In the genomic region with DNA sequence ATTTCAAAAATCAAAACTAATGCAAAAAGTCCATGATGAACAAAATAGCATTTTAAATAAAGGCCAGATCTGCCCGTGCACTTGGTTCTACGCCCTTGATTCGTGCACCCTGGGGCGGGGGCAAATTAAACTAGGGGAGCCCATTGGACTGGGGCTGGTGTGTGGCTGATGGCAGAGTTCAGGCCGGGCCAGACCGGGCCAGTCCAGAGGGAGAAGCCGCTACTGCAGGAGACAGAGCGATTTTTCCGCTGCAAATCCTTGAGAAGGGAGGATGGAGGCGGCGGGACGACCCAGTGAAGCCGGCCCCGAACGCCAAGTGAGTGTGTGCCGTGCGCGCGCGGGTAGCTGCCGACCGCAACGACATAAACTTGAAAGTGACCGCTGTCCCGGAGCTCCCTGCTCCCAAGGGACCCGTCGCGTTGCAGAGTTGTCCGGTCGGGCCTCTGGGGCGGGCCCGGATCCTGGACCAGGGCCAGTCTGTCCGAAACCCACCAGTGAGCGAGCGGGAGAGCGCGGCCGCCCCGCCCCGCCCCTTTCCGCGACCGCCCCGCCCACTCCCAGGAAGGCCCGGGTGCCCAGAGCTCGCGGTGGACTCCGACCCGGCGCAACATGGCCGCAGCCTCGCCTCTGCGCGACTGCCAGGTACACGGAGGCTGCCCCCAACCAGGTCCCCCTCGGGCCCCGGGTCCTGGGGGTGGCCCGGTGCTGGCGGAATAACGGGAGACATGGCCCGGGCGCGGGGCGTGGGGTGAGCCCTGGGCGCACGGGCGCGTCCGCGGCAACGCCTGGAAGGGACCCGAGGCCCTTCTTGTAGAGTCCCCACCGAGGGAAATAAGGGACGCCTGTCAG, we compare ENCODE assay signal across 8 cellular contexts. TPM values are rescaled to one million over a fixed set of nuclear protein-coding genes. Genes with fewer than 3 reads are reported as not detected.
DNase-seq lines count a peak whose midpoint lies in the region; ATAC-seq and TF ChIP-seq lines count a peak whose summit lies in the region.

Gene TTC38 (plus strand): TSS at position 578 of the 849 bp plus-strand sequence. CDS start 32 bp downstream, at position 610.

- no peak for TF ChIP-seq CTCF in SU-DHL-6 (IDR thresholded peaks at IDR 0.05; ENCODE audit: insufficient read depth, low read length, poor library complexity, severe bottlenecking)
- no peak for TF ChIP-seq CTCF in osteoblast (IDR thresholded peaks at IDR 0.05; ENCODE audit: extremely low read depth, low read depth, low read length)

- H3K27ac Mint-ChIP-seq in CD4-positive, CD25-positive, alpha-beta regulatory T cell, result peak within 1 kb of the TSS; percentile 71 to 79 (median 74)

- H3F3A ChIP-seq in SU-DHL-6 (ENCODE audit: insufficient read depth), result no peaks in the 10 kb centered on the region

- no peaks in the 10 kb centered on the region for H3K9me2 ChIP-seq in SU-DHL-6 (replicated peaks; ENCODE audit: insufficient read depth, low read length)

- peak within 1 kb of the TSS; percentile 57 for H3K4me3 ChIP-seq in CD4-positive, CD25-positive, alpha-beta regulatory T cell (ENCODE audit: low read depth, low read length)
- H3K4me3 ChIP-seq in SU-DHL-6 (ENCODE audit: insufficient read depth, low read length, poor library complexity, severe bottlenecking) (peak within 1 kb of the TSS; percentile 47), osteoblast (ENCODE audit: insufficient read depth, low read length) (peak within 1 kb of the TSS; percentile 78)

- peak; percentile 70 to 77 for ATAC-seq in CD4-positive, CD25-positive, alpha-beta regulatory T cell (ENCODE audit: low read depth in 2 of 2)
- peak; percentile 83 for ATAC-seq in GM19372 (IDR thresholded peaks at IDR 0.05; ENCODE audit: low read depth, unreplicated experiment)
- peak; percentile 98 for ATAC-seq in Right ventricle myocardium superior (ENCODE audit: poor library complexity)
- no peak for ATAC-seq in HG02884 (IDR thresholded peaks at IDR 0.05; ENCODE audit: unreplicated experiment)

- H3K4me3 Mint-ChIP-seq in CD4-positive, CD25-positive, alpha-beta regulatory T cell, result peak within 1 kb of the TSS; percentile 86 to 97 (median 92)

- H4K20me1 ChIP-seq in SU-DHL-6 (ENCODE audit: low read depth, low read length), result no peaks in the 10 kb centered on the region
- no peaks in the 10 kb centered on the region for H4K20me1 ChIP-seq in osteoblast (ENCODE audit: insufficient read depth, low read length)

- no peak within 1 kb of the TSS for H3K27ac ChIP-seq in CD4-positive, CD25-positive, alpha-beta regulatory T cell (ENCODE audit: insufficient read depth, low read length, poor library complexity, severe bottlenecking)
- H3K27ac ChIP-seq in SU-DHL-6 (ENCODE audit: low read depth, low read length) (no peak within 1 kb of the TSS), osteoblast (ENCODE audit: low read depth, low read length) (peak within 1 kb of the TSS; percentile 49)

- H3K4me1 Mint-ChIP-seq in CD4-positive, CD25-positive, alpha-beta regulatory T cell, result peaks cover 0 to 28% (median 18%) of the 10 kb centered on the region in 4 donors

- peak; percentile 32 to 57 (median 46) for DNase-seq in CD4-positive, CD25-positive, alpha-beta regulatory T cell
- peak; percentile 98 for DNase-seq in HuH-7 (ENCODE audit: low spot score)
- DNase-seq in amniotic epithelial cell (ENCODE audit: low read depth), result peak; percentile 57
- DNase-seq in Right ventricle myocardium superior, result peak; percentile 97
- DNase-seq in osteoblast (ENCODE audit: insufficient read length, low spot score, missing footprints), result peak; percentile 100

- H3K9ac ChIP-seq in SU-DHL-6 (ENCODE audit: low read length), result peak within 1 kb of the TSS; percentile 18; the same call in 1 of the 2 replicates

- H3K36me3 ChIP-seq in CD4-positive, CD25-positive, alpha-beta regulatory T cell (ENCODE audit: control insufficient read depth, insufficient read depth, low read length), result no peaks in the 10 kb centered on the region
- H3K36me3 ChIP-seq in SU-DHL-6 (ENCODE audit: low read length) (no peaks in the 10 kb centered on the region), osteoblast (ENCODE audit: insufficient read depth, low read length) (peaks cover 10% of the 10 kb centered on the region)

- H3K4me2 ChIP-seq in SU-DHL-6 (ENCODE audit: low read depth, low read length, poor library complexity, severe bottlenecking), result peak within 1 kb of the TSS; percentile 43
- H3K4me2 ChIP-seq in osteoblast (ENCODE audit: insufficient read depth, low read length), result peak within 1 kb of the TSS; percentile 81

- H3K9me3 ChIP-seq in CD4-positive, CD25-positive, alpha-beta regulatory T cell (ENCODE audit: control insufficient read depth in 2 of 2, low read length in 2 of 2), result no peaks in the 10 kb centered on the region
- 0 out of 2 replicates have a peak, but pooled peaks cover 5% of the 10 kb centered on the region for H3K9me3 ChIP-seq in SU-DHL-6 (ENCODE audit: insufficient read depth, low read length)
- no peaks in the 10 kb centered on the region for H3K9me3 ChIP-seq in osteoblast (ENCODE audit: low read depth, low read length)

- intact Hi-C loops in Right ventricle myocardium superior (cut with DNase I), result no loop called here

- H2AFZ ChIP-seq in SU-DHL-6 (ENCODE audit: low read depth, low read length, severe bottlenecking) (peak within 1 kb of the TSS; percentile 60), osteoblast (ENCODE audit: low read length) (peak within 1 kb of the TSS; percentile 90)

- H3K27me3 Mint-ChIP-seq in CD4-positive, CD25-positive, alpha-beta regulatory T cell, result peaks cover 44% of the 10 kb centered on the region

- H3K27me3 ChIP-seq in CD4-positive, CD25-positive, alpha-beta regulatory T cell (ENCODE audit: control insufficient read depth, insufficient read depth, low read length), result no peaks in the 10 kb centered on the region
- no peaks in the 10 kb centered on the region for H3K27me3 ChIP-seq in SU-DHL-6 (ENCODE audit: low read length)
- H3K27me3 ChIP-seq in osteoblast (ENCODE audit: insufficient read depth, low read length), result peaks cover 6% of the 10 kb centered on the region

- no peaks in the 10 kb centered on the region for H3K4me1 ChIP-seq in CD4-positive, CD25-positive, alpha-beta regulatory T cell (ENCODE audit: control insufficient read depth, insufficient read depth, low read length, poor library complexity, severe bottlenecking)
- H3K4me1 ChIP-seq in osteoblast (ENCODE audit: insufficient read depth, low read length), result peaks cover 6% of the 10 kb centered on the region

- H3K79me2 ChIP-seq in SU-DHL-6 (ENCODE audit: insufficient read depth, low read length), result no peaks in the 10 kb centered on the region
- H3K79me2 ChIP-seq in osteoblast (ENCODE audit: insufficient read depth, low read length), result peaks cover 10% of the 10 kb centered on the region

- H3K36me3 Mint-ChIP-seq in CD4-positive, CD25-positive, alpha-beta regulatory T cell, result peaks cover 1% of the 10 kb centered on the region

- peaks cover 0 to 1% (median 0%) of the 10 kb centered on the region in 7 donors for H3K9me3 Mint-ChIP-seq in CD4-positive, CD25-positive, alpha-beta regulatory T cell

RNA-seq across cellular contexts. Expression of gene TTC38, which starts in this region (rescaled TPM):
- total RNA-seq in CD4-positive, CD25-positive, alpha-beta regulatory T cell, result 7.1 TPM
- polyA plus RNA-seq in CD4-positive, CD25-positive, alpha-beta regulatory T cell, result 10 to 100 TPM in 1 of 4 donors, 1 to 10 TPM in 3; 5.1 to 10.9 (median 5.7) TPM
- total RNA-seq in Right ventricle myocardium superior (24.1 TPM), osteoblast (25.6 and 29.3 TPM in 2 replicates)

Comparison
In these comparisons a context has a peak if more than half of its experiments do, and no peak if none do; other contexts are left out.
1. DNase-seq: peak in every context shown above with its lines; median percentile 100 in osteoblast; 98 in HuH-7; 97 in Right ventricle myocardium superior; 57 in amniotic epithelial cell; 46 in CD4-positive, CD25-positive, alpha-beta regulatory T cell.